Comparison of ENCODE assay signal across 29 cellular contexts in genomic region chr2:36410681-36411080, GRCh38. TPM values are rescaled to one million over a fixed set of nuclear protein-coding genes. Genes with fewer than 3 reads are reported as not detected.
DNase-seq lines count a peak whose midpoint lies in the region; ATAC-seq and TF ChIP-seq lines count a peak whose summit lies in the region.
"Had no signal": no experiment of that assay in that cellular context is flagged by ENCODE, and none has a peak within 500 bp of the region (broad histone marks: within the 10 kb centered on the region; RNA-seq: fewer than 3 reads in every experiment).

No MANE protein-coding gene starts in this region.

- DNase-seq in HFFc6, result no peak
- peak; percentile 6 for DNase-seq in erythroblast (lab: John Stamatoyannopoulos, UW)
- DNase-seq in gastrocnemius medialis, result no peak
- no peak for DNase-seq in stimulated activated CD4-positive, alpha-beta T cell treated with anti-CD3 and anti-CD28 coated beads, Interleukin-1b, Interleukin-23, amount 100 ng/mL, for 48 hours
- no peak for DNase-seq in NOMO-1 (lab: John Stamatoyannopoulos, UW; ENCODE audit: unreplicated experiment in 2 of 2)
- no peak for DNase-seq in activated CD4-positive, alpha-beta T cell treated with anti-CD3 and anti-CD28 coated beads, Interleukin-2, amount 10 ng/mL, durations not matched to agents 24 days and 14 days
- DNase-seq: activated CD4-positive, alpha-beta T cell treated with anti-CD3 and anti-CD28 coated beads for 1 hour; activated CD8-positive, alpha-beta T cell treated with anti-CD3 and anti-CD28 coated beads, Interleukin-2, amount 10 ng/mL, durations not matched to agents 7 days and 5 days; activated effector memory CD4-positive, alpha-beta T cell treated with Interleukin-2 at 50 U/mL for 16 hours; activated T-cell treated with anti-CD3 and anti-CD28 coated beads for 4 hours; aorta; CD4-positive, CD25-positive, alpha-beta regulatory T cell; central memory CD4-positive, alpha-beta T cell; DND-41; glutamatergic neuron; MG63; NCI-H1105 treated with DMSO at 0.1 percent for 48 hours; NCI-H2029 treated with DMSO at 0.1 percent for 48 hours; NCI-H226; nephron progenitor cell; pancreas; retina; stimulated activated CD4-positive, alpha-beta T cell treated with anti-CD3 and anti-CD28 coated beads, Interleukin-4, amount 100 ng/mL, for 24 hours; substantia nigra; T-helper 17 cell had no signal

- H3K4me1 Mint-ChIP-seq in HFFc6 (ENCODE audit: low read depth), result peaks cover 98% of the 10 kb centered on the region
- H3K4me1 Mint-ChIP-seq in activated CD4-positive, alpha-beta T cell treated with anti-CD3 and anti-CD28 coated beads, Interleukin-2, amount 10 ng/mL, durations not matched to agents 24 days and 14 days, result peaks cover 2% of the 10 kb centered on the region
- H3K4me1 Mint-ChIP-seq: CD4-positive, CD25-positive, alpha-beta regulatory T cell; stimulated activated effector memory CD8-positive, alpha-beta T cell treated with anti-CD3 and anti-CD28 coated beads, Interleukin-12 subunit alpha, Interleukin-12 subunit beta, amount 100 ng/mL, for 72 hours had no signal

- H3K4me3 Mint-ChIP-seq in HFFc6, result peak overlapping the region; percentile 61
- H3K4me3 Mint-ChIP-seq in activated CD4-positive, alpha-beta T cell treated with anti-CD3 and anti-CD28 coated beads, Interleukin-2, amount 10 ng/mL, durations not matched to agents 24 days and 14 days, result no peak overlapping the region
- H3K4me3 Mint-ChIP-seq: activated CD8-positive, alpha-beta T cell treated with anti-CD3 and anti-CD28 coated beads, Interleukin-2, amount 10 ng/mL, durations not matched to agents 7 days and 5 days; activated naive CD8-positive, alpha-beta T cell; CD4-positive, CD25-positive, alpha-beta regulatory T cell; nephron progenitor cell; stimulated activated effector memory CD8-positive, alpha-beta T cell treated with anti-CD3 and anti-CD28 coated beads, Interleukin-12 subunit alpha, Interleukin-12 subunit beta, amount 100 ng/mL, for 72 hours; T-helper 17 cell had no signal

- peaks cover 18% of the 10 kb centered on the region for H3K27me3 Mint-ChIP-seq in HFFc6 (ENCODE audit: insufficient read depth)
- H3K27me3 Mint-ChIP-seq in activated CD4-positive, alpha-beta T cell treated with anti-CD3 and anti-CD28 coated beads, Interleukin-2, amount 10 ng/mL, durations not matched to agents 24 days and 14 days, result peaks cover 6% of the 10 kb centered on the region
- H3K27me3 Mint-ChIP-seq: CD4-positive, CD25-positive, alpha-beta regulatory T cell had no signal

- H4K20me1 ChIP-seq in BLaER1 treated with 17β-estradiol and CSF1 and Interleukin-3, amounts not matched to agents 10 nM and 100 nM, result peaks cover 0 to 14% (median 0%) of the 10 kb centered on the region in 11 experiments; a peak in 2 of 22 replicates

- no peaks in the 10 kb centered on the region for H3K9me3 ChIP-seq in BLaER1 treated with 17β-estradiol and CSF1 and Interleukin-3, amounts not matched to agents 10 nM and 100 nM (replicated peaks in 1 of 11)
- no peaks in the 10 kb centered on the region for H3K9me3 ChIP-seq in gastrocnemius medialis
- H3K9me3 ChIP-seq: MG63, pancreas had no signal

- H3K9ac ChIP-seq in BLaER1 treated with 17β-estradiol and CSF1 and Interleukin-3, amounts not matched to agents 10 nM and 100 nM, result no peak overlapping the region

- in situ Hi-C loops in gastrocnemius medialis (cut with MboI; ENCODE audit: low sequenced_read_pairs in 4 of 4), result no loop called here

- peaks cover 0 to 5% (median 0%) of the 10 kb centered on the region in 11 experiments; a peak in 3 of 22 replicates for H3K36me3 ChIP-seq in BLaER1 treated with 17β-estradiol and CSF1 and Interleukin-3, amounts not matched to agents 10 nM and 100 nM
- H3K36me3 ChIP-seq in gastrocnemius medialis, result no peaks in the 10 kb centered on the region
- H3K36me3 ChIP-seq: pancreas had no signal

- TF ChIP-seq POLR2A in erythroblast (IDR thresholded peaks at IDR 0.05; ENCODE audit: low read length), result no peak
- no peak for TF ChIP-seq POLR2A in gastrocnemius medialis (IDR thresholded peaks at IDR 0.05)

- ATAC-seq in gastrocnemius medialis, result no peak
- no peak for ATAC-seq in GM21447 (IDR thresholded peaks at IDR 0.05; ENCODE audit: unreplicated experiment)
- ATAC-seq: activated CD8-positive, alpha-beta T cell treated with anti-CD3 and anti-CD28 coated beads, Interleukin-2, amount 10 ng/mL, durations not matched to agents 7 days and 5 days; stimulated activated effector memory CD8-positive, alpha-beta T cell treated with anti-CD3 and anti-CD28 coated beads, Interleukin-12 subunit alpha, Interleukin-12 subunit beta, amount 100 ng/mL, for 72 hours; T-helper 17 cell had no signal

- intact Hi-C loops in gastrocnemius medialis (cut with DNase I; ENCODE audit: low total_unique reads), result no loop called here
- intact Hi-C loops in activated CD4-positive, alpha-beta T cell treated with anti-CD3 and anti-CD28 coated beads, Interleukin-2, amount 10 ng/mL, durations not matched to agents 24 days and 14 days (cut with micrococcal nuclease), result no loop called here

- H3K27ac ChIP-seq in BLaER1 treated with 17β-estradiol and CSF1 and Interleukin-3, amounts not matched to agents 10 nM and 100 nM, result no peak overlapping the region
- H3K27ac ChIP-seq in gastrocnemius medialis, result peak overlapping the region; percentile 1 to 75 (median 60)

- peak overlapping the region; percentile 79 for H3K27ac Mint-ChIP-seq in HFFc6
- no peak overlapping the region for H3K27ac Mint-ChIP-seq in activated CD4-positive, alpha-beta T cell treated with anti-CD3 and anti-CD28 coated beads, Interleukin-2, amount 10 ng/mL, durations not matched to agents 24 days and 14 days
- H3K27ac Mint-ChIP-seq: activated CD8-positive, alpha-beta T cell treated with anti-CD3 and anti-CD28 coated beads, Interleukin-2, amount 10 ng/mL, durations not matched to agents 7 days and 5 days; activated naive CD8-positive, alpha-beta T cell; CD4-positive, CD25-positive, alpha-beta regulatory T cell; nephron progenitor cell; stimulated activated effector memory CD8-positive, alpha-beta T cell treated with anti-CD3 and anti-CD28 coated beads, Interleukin-12 subunit alpha, Interleukin-12 subunit beta, amount 100 ng/mL, for 72 hours; T-helper 17 cell had no signal

- H3K4me3 ChIP-seq in BLaER1 treated with 17β-estradiol and CSF1 and Interleukin-3, amounts not matched to agents 10 nM and 100 nM, result no peak overlapping the region
- no peak overlapping the region for H3K4me3 ChIP-seq in gastrocnemius medialis
- H3K4me3 ChIP-seq: MG63, pancreas had no signal

- peak overlapping the region in 8 of 11 experiments; percentile 17 to 70 (median 33); a peak in 10 of 22 replicates for H3K4me2 ChIP-seq in BLaER1 treated with 17β-estradiol and CSF1 and Interleukin-3, amounts not matched to agents 10 nM and 100 nM

- H3K36me3 Mint-ChIP-seq in HFFc6 (ENCODE audit: low read depth), result peaks cover 62% of the 10 kb centered on the region
- H3K36me3 Mint-ChIP-seq in activated CD4-positive, alpha-beta T cell treated with anti-CD3 and anti-CD28 coated beads, Interleukin-2, amount 10 ng/mL, durations not matched to agents 24 days and 14 days (ENCODE audit: low read depth), result no peaks in the 10 kb centered on the region
- H3K36me3 Mint-ChIP-seq: activated naive CD8-positive, alpha-beta T cell; CD4-positive, CD25-positive, alpha-beta regulatory T cell; stimulated activated effector memory CD8-positive, alpha-beta T cell treated with anti-CD3 and anti-CD28 coated beads, Interleukin-12 subunit alpha, Interleukin-12 subunit beta, amount 100 ng/mL, for 72 hours had no signal

- H3K27me3 ChIP-seq in BLaER1 treated with 17β-estradiol and CSF1 and Interleukin-3, amounts not matched to agents 10 nM and 100 nM, result no peaks in the 10 kb centered on the region
- H3K27me3 ChIP-seq in gastrocnemius medialis, result no peaks in the 10 kb centered on the region
- H3K27me3 ChIP-seq: MG63, pancreas had no signal

- TF ChIP-seq CTCF in HFFc6 (IDR thresholded peaks at IDR 0.05) (no peak), gastrocnemius medialis (IDR thresholded peaks at IDR 0.05 in 4 of 5, conservative IDR thresholded peaks at IDR 0.05 in 1 of 5) (no peak)

- H3K4me1 ChIP-seq in BLaER1 treated with 17β-estradiol and CSF1 and Interleukin-3, amounts not matched to agents 10 nM and 100 nM, result peaks cover 7 to 20% (median 17%) of the 10 kb centered on the region in 10 experiments; a peak in 17 of 20 replicates
- H3K4me1 ChIP-seq in gastrocnemius medialis, result peaks cover 87 to 92% of the 10 kb centered on the region in 2 donors

- H3K9me3 Mint-ChIP-seq in HFFc6, result no peaks in the 10 kb centered on the region
- H3K9me3 Mint-ChIP-seq in activated CD4-positive, alpha-beta T cell treated with anti-CD3 and anti-CD28 coated beads, Interleukin-2, amount 10 ng/mL, durations not matched to agents 24 days and 14 days, result no peaks in the 10 kb centered on the region
- H3K9me3 Mint-ChIP-seq: CD4-positive, CD25-positive, alpha-beta regulatory T cell; nephron progenitor cell; stimulated activated effector memory CD8-positive, alpha-beta T cell treated with anti-CD3 and anti-CD28 coated beads, Interleukin-12 subunit alpha, Interleukin-12 subunit beta, amount 100 ng/mL, for 72 hours had no signal

RNA-seq across cellular contexts. Expression of gene CRIM1, which starts 55.1 kb away (rescaled TPM):
- total RNA-seq in HFFc6 (2021; fragmentation: NEBNext Ultra II Directional; extraction: Animal tissue kit (Norgen Biotek cat#: 25700)), result 100 to 1,000 TPM; 731 to 946 (median 839) TPM
- 100 to 1,000 TPM in 2 of 4 donors, 10 to 100 TPM in 2; 93.2 to 194 (median 119) TPM for total RNA-seq in gastrocnemius medialis
- 16.8 and 19.0 TPM in 2 replicates for total RNA-seq in activated CD4-positive, alpha-beta T cell treated with anti-CD3 and anti-CD28 coated beads, Interleukin-2, amount 10 ng/mL, durations not matched to agents 24 days and 14 days

Comparison
In these comparisons a context has a peak if more than half of its experiments do, and no peak if none do; other contexts are left out.
1. H3K27ac ChIP-seq: peak in gastrocnemius medialis (4 of 4); none in BLaER1 treated with 17β-estradiol and CSF1 and Interleukin-3, amounts not matched to agents 10 nM and 100 nM (0 of 11).
2. DNase-seq: peak in erythroblast (2 of 2); none in HFFc6 (single experiment), gastrocnemius medialis (0 of 2), stimulated activated CD4-positive, alpha-beta T cell treated with anti-CD3 and anti-CD28 coated beads, Interleukin-1b, Interleukin-23, amount 100 ng/mL, for 48 hours (single experiment), NOMO-1 (0 of 2) and activated CD4-positive, alpha-beta T cell treated with anti-CD3 and anti-CD28 coated beads, Interleukin-2, amount 10 ng/mL, durations not matched to agents 24 days and 14 days (single experiment).